8 cellular contexts compared by ENCODE assay signal in genomic region chr12:117857632-117858274, GRCh38.
DNase-seq lines count a peak whose midpoint lies in the region; ATAC-seq, FAIRE-seq and TF ChIP-seq lines count a peak whose summit lies in the region.

No MANE protein-coding gene starts in this region.

- no peaks in the 10 kb centered on the region for H3K36me3 ChIP-seq in K562 (ENCODE audit: control insufficient read depth, insufficient read depth, low read length)
- H3K36me3 ChIP-seq in HepG2 (replicated peaks in 1 of 2; ENCODE audit: control insufficient read depth in 1 of 2, insufficient read depth in 2 of 2, low read length in 2 of 2), result no peaks in the 10 kb centered on the region

- FAIRE-seq in K562 (lab: Jason Lieb, UNC) (peak; percentile 78), HepG2 (lab: Jason Lieb, UNC) (peak; percentile 40)

- no peaks in the 10 kb centered on the region for H3K9me1 ChIP-seq in K562 (ENCODE audit: control insufficient read depth, insufficient read depth, low read length)

- ATAC-seq in K562 (peak; percentile 74), HepG2 (peak; percentile 14; the same call in 1 of the 3 replicates), HG02798 (IDR thresholded peaks at IDR 0.05; ENCODE audit: poor library complexity, unreplicated experiment) (no peak), GM21360 (IDR thresholded peaks at IDR 0.05; ENCODE audit: unreplicated experiment) (no peak)

- no peaks in the 10 kb centered on the region for H3K4me1 ChIP-seq in K562 (replicated peaks in 1 of 2; ENCODE audit: control insufficient read depth in 2 of 2, insufficient read depth in 2 of 2, low read length in 2 of 2)
- peaks cover 15% of the 10 kb centered on the region for H3K4me1 ChIP-seq in HepG2 (ENCODE audit: insufficient read depth, low read length)

- intact Hi-C loops in K562 (cut with micrococcal nuclease) (no loop called here), HepG2 (cut with micrococcal nuclease; ENCODE audit: unreplicated experiment) (no loop called here)

- TF ChIP-seq EP300 in K562 (IDR thresholded peaks at IDR 0.05; ENCODE audit: low read length), result no peak
- no peak for TF ChIP-seq EP300 in HepG2 (IDR thresholded peaks at IDR 0.05; ENCODE audit: low read depth in 2 of 2, low read length in 2 of 2)
- no peak for TF ChIP-seq EP300 in HepG2 (CRISPR knock-in tag; IDR thresholded peaks at IDR 0.05; ENCODE audit: borderline replicate concordance)

- no peak overlapping the region for H3K27ac ChIP-seq in K562 (ENCODE audit: extremely low read depth, low read depth, low read length)
- no peak overlapping the region for H3K27ac ChIP-seq in HepG2 (ENCODE audit: extremely low read length, insufficient read depth, low read length)

- no peak overlapping the region for H3K9ac ChIP-seq in K562 (ENCODE audit: insufficient read depth in 1 of 2, low read depth in 2 of 2, low read length in 2 of 2)
- H3K9ac ChIP-seq in HepG2 (ENCODE audit: insufficient read depth, low read depth, low read length), result no peak overlapping the region

- TF ChIP-seq CTCF in K562 (IDR thresholded peaks at IDR 0.05 in 2 of 3, conservative IDR thresholded peaks at IDR 0.05 in 1 of 3; ENCODE audit: insufficient read depth in 2 of 3, low read depth in 1 of 3, low read length in 3 of 3) (peak; percentile 52 to 61 (median 56)), HepG2 (CRISPR knock-in tag; IDR thresholded peaks at IDR 0.05) (peak; percentile 42)

- 14% methylated on average over 6 of the region's 6 CpGs for WGBS in K562 (ENCODE audit: insufficient coverage, low coverage, missing lambda C conversion rate)
- 28% methylated on average over 6 of the region's 6 CpGs for WGBS in HepG2 (ENCODE audit: low lambda C conversion rate)

- BruUV-seq in K562 (replicated peaks; lab: Mats Ljungman, UMichigan), result no TSS peak
- BruUV-seq in HepG2 (replicated peaks; lab: Mats Ljungman, UMichigan), result no TSS peak

- POLR2A ChIA-PET in K562 (lab: Yijun Ruan, JAX), result interaction anchor here (0.6 to 0.9 kb wide), 2 partner anchors 8 to 15 kb away, joined by 3 read pairs; no protein-coding TSS in a partner anchor
- POLR2A ChIA-PET in HepG2 (lab: Yijun Ruan, JAX), result no interaction called here

- in situ Hi-C loops in K562 (cut with MboI), result no loop called here
- in situ Hi-C loops in HepG2 (cut with HindIII; ENCODE audit: extremely low pct_ligation_motif_present, low pct_unique_long_range_greater_than_20kb), result no loop called here

- H3K4me3 ChIP-seq in K562 (no peak overlapping the region), HepG2 (replicated peaks in 1 of 3; ENCODE audit: insufficient read depth in 1 of 3, low read depth in 2 of 3, low read length in 3 of 3) (no peak overlapping the region)

- H3K4me2 ChIP-seq in K562 (ENCODE audit: insufficient read depth, low read length) (no peak overlapping the region), HepG2 (ENCODE audit: low read depth, low read length) (no peak overlapping the region)

- no peaks in the 10 kb centered on the region for H4K20me1 ChIP-seq in K562 (replicated peaks; ENCODE audit: control insufficient read depth, insufficient read depth, low read length)
- H4K20me1 ChIP-seq in HepG2 (ENCODE audit: insufficient read depth, low read length), result no peaks in the 10 kb centered on the region

- TF ChIP-seq RAD21 in K562 (CRISPR knock-in tag; conservative IDR thresholded peaks at IDR 0.05 in 1 of 2, IDR thresholded peaks at IDR 0.05 in 1 of 2) (no peak), HepG2 (CRISPR knock-in tag; IDR thresholded peaks at IDR 0.05) (no peak)

- peaks cover 6 to 28% of the 10 kb centered on the region in 2 experiments; a peak in 4 of 5 replicates for H3K27me3 ChIP-seq in K562 (ENCODE audit: control insufficient read depth in 2 of 2, insufficient read depth in 2 of 2, low read length in 2 of 2)
- no peaks in the 10 kb centered on the region for H3K27me3 ChIP-seq in HepG2 (ENCODE audit: control insufficient read depth in 1 of 2, insufficient read depth in 2 of 2, low read length in 2 of 2)

- H3K79me2 ChIP-seq in K562 (ENCODE audit: control insufficient read depth, insufficient read depth, low read length) (no peaks in the 10 kb centered on the region), HepG2 (ENCODE audit: insufficient read depth, low read length) (no peaks in the 10 kb centered on the region)

- CTCF ChIA-PET in K562 (lab: Yijun Ruan, JAX; ENCODE audit: low intra/inter-chr PET ratio), result interaction anchor here (0.6 kb wide), 1 partner anchor 21 kb away, joined by 3 read pairs; no protein-coding TSS in a partner anchor
- CTCF ChIA-PET in HepG2 (lab: Yijun Ruan, JAX; ENCODE audit: low intra/inter-chr PET ratio, low total read pairs), result interaction anchor here (1.2 kb wide), 2 partner anchors 21 to 645 kb away, joined by 3 to 5 read pairs; no protein-coding TSS in a partner anchor

- TF ChIP-seq POLR2A in K562 (conservative IDR thresholded peaks at IDR 0.05), result no peak
- TF ChIP-seq POLR2A in HepG2 (IDR thresholded peaks at IDR 0.05; ENCODE audit: insufficient read depth in 1 of 2, low read depth in 2 of 2, low read length in 2 of 2), result no peak

- no peak overlapping the region for H2AFZ ChIP-seq in K562 (ENCODE audit: low read depth, low read length)
- no peak overlapping the region for H2AFZ ChIP-seq in HepG2 (ENCODE audit: low read length)

- peak; percentile 73 for DNase-seq in GM03348 (ENCODE audit: low spot score)
- peak; percentile 50 for DNase-seq in HuH-7 (ENCODE audit: low spot score)
- DNase-seq in T-helper 9 cell, result peak; percentile 19
- DNase-seq in K562 (ENCODE audit: extremely low read depth in 1 of 4, low spot score in 3 of 4), result peak; percentile 58 to 76 (median 68)
- DNase-seq in HepG2 (ENCODE audit: low spot score), result peak; percentile 35
- peak; percentile 23 to 42 for DNase-seq in stimulated activated CD8-positive, alpha-beta memory T cell treated with anti-CD3 and anti-CD28 coated beads, Interleukin-7, amount 100 ng/mL, for 4 hours (ENCODE audit: low read depth in 2 of 2)

- no peaks in the 10 kb centered on the region for H3K9me3 ChIP-seq in K562 (replicated peaks; ENCODE audit: control insufficient read depth, insufficient read depth, low read depth, low read length)
- peaks cover 6% of the 10 kb centered on the region; the same call in 1 of the 2 replicates for H3K9me3 ChIP-seq in HepG2 (ENCODE audit: low read length)

TF ChIP-seq in K562, 482 proteins besides CTCF, POLR2A, EP300 and RAD21 (continues in another document):
- no peak for TF ChIP-seq NBN (IDR thresholded peaks at IDR 0.05; ENCODE audit: low read depth)
- no peak for TF ChIP-seq ZNF764 (CRISPR knock-in tag; IDR thresholded peaks at IDR 0.05; ENCODE audit: low read depth)
- no peak for TF ChIP-seq HDAC6 (IDR thresholded peaks at IDR 0.05; ENCODE audit: low read depth, low read length)
- TF ChIP-seq HDAC8 (tag; IDR thresholded peaks at IDR 0.05), result no peak
- peak; percentile 20 for TF ChIP-seq GTF3C2 (IDR thresholded peaks at IDR 0.05; ENCODE audit: borderline replicate concordance, extremely low read depth, insufficient read length)
- TF ChIP-seq KAT7 (CRISPR knock-in tag; IDR thresholded peaks at IDR 0.05; ENCODE audit: borderline replicate concordance), result no peak
- peak; percentile 47; the same call in 1 of the 2 replicates for TF ChIP-seq ADNP (tag; IDR thresholded peaks at IDR 0.05)

TF ChIP-seq in HepG2, 621 proteins besides CTCF, POLR2A, EP300 and RAD21:
- no peak for TF ChIP-seq KLF9 (CRISPR knock-in tag; IDR thresholded peaks at IDR 0.05; ENCODE audit: low read depth)
- no peak for TF ChIP-seq NFE2L1 (CRISPR knock-in tag; IDR thresholded peaks at IDR 0.05; ENCODE audit: borderline replicate concordance)
- TF ChIP-seq ZNF773 (CRISPR knock-in tag; IDR thresholded peaks at IDR 0.05; ENCODE audit: borderline replicate concordance), result no peak
- TF ChIP-seq REL (CRISPR knock-in tag; conservative IDR thresholded peaks at IDR 0.05), result no peak
- TF ChIP-seq GPN1 (CRISPR knock-in tag; IDR thresholded peaks at IDR 0.05; ENCODE audit: borderline replicate concordance), result no peak
- TF ChIP-seq CBFB (CRISPR knock-in tag; IDR thresholded peaks at IDR 0.05), result no peak
- TF ChIP-seq ZFP36 (IDR thresholded peaks at IDR 0.05; ENCODE audit: borderline replicate concordance, low read depth, low read length, partially characterized antibody), result peak; percentile 61
- no peak for TF ChIP-seq ARHGAP35 (CRISPR knock-in tag; IDR thresholded peaks at IDR 0.05; ENCODE audit: borderline replicate concordance)
- TF ChIP-seq SKI (IDR thresholded peaks at IDR 0.05; ENCODE audit: partially characterized antibody), result no peak
- TF ChIP-seq, protein P1, sequence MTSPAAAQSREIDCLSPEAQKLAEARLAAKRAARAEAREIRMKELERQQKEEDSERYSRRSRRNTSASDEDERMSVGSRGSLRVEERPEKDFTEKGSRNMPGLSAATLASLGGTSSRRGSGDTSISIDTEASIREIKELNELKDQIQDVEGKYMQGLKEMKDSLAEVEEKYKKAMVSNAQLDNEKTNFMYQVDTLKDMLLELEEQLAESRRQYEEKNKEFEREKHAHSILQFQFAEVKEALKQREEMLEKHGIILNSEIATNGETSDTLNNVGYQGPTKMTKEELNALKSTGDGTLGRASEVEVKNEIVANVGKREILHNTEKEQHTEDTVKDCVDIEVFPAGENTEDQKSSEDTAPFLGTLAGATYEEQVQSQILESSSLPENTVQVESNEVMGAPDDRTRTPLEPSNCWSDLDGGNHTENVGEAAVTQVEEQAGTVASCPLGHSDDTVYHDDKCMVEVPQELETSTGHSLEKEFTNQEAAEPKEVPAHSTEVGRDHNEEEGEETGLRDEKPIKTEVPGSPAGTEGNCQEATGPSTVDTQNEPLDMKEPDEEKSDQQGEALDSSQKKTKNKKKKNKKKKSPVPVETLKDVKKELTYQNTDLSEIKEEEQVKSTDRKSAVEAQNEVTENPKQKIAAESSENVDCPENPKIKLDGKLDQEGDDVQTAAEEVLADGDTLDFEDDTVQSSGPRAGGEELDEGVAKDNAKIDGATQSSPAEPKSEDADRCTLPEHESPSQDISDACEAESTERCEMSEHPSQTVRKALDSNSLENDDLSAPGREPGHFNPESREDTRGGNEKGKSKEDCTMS (CRISPR knock-in tag; conservative IDR thresholded peaks at IDR 0.05), result no peak
- TF ChIP-seq XRCC5 (optimal IDR thresholded peaks at IDR 0.05; ENCODE audit: low read length), result peak; percentile 22
- TF ChIP-seq ZNF768 (CRISPR knock-in tag; IDR thresholded peaks at IDR 0.05), result peak; percentile 79; the same call in 1 of the 2 replicates

Comparison
In these comparisons a context has a peak if more than half of its experiments do, and no peak if none do; other contexts are left out.
1. DNase-seq: peak in every context shown above with its lines; median percentile 73 in GM03348; 68 in K562; 50 in HuH-7; 35 in HepG2; 32 in stimulated activated CD8-positive, alpha-beta memory T cell treated with anti-CD3 and anti-CD28 coated beads, Interleukin-7, amount 100 ng/mL, for 4 hours; 19 in T-helper 9 cell.
2. ATAC-seq: peak in K562 (single experiment) and HepG2 (single experiment); none in HG02798 (single experiment) and GM21360 (single experiment).